Comparison of ENCODE assay signal across 1 cellular context in genomic region chr14:23402296-23403138, GRCh38.
TF ChIP-seq lines count a peak whose summit lies in the region.

No MANE protein-coding gene starts in this region.

TF ChIP-seq in H1, 55 proteins besides CTCF, POLR2A, EP300 and RAD21:
- no peak for TF ChIP-seq CREB1 (IDR thresholded peaks at IDR 0.05)
TF ChIP-seq in H1: peak in this region for 0.
